In genomic region chr9:95047452-95048224, GRCh38 we compare ENCODE assay signal across 1 cellular context.
TF ChIP-seq lines count a peak whose summit lies in the region.

No MANE protein-coding gene starts in this region.

TF ChIP-seq in K562, 482 proteins besides CTCF, POLR2A, EP300 and RAD21 (continued from another document):
- TF ChIP-seq ARID3B (CRISPR knock-in tag; IDR thresholded peaks at IDR 0.05; ENCODE audit: borderline replicate concordance) (no peak), TAF1 (IDR thresholded peaks at IDR 0.05; ENCODE audit: control insufficient read depth, extremely low read depth, insufficient read depth, low read length, severe bottlenecking) (no peak), ZBTB7A (IDR thresholded peaks at IDR 0.05; ENCODE audit: borderline replicate concordance, control insufficient read depth, low read depth, low read length) (no peak), SFPQ (IDR thresholded peaks at IDR 0.05; ENCODE audit: low read depth, low read length) (no peak), GMEB1 (CRISPR knock-in tag; IDR thresholded peaks at IDR 0.05) (no peak), ZBTB34 (CRISPR knock-in tag; IDR thresholded peaks at IDR 0.05) (no peak), ZFP30 (CRISPR knock-in tag; IDR thresholded peaks at IDR 0.05; ENCODE audit: borderline replicate concordance) (no peak), HIVEP1 (CRISPR knock-in tag; IDR thresholded peaks at IDR 0.05) (no peak), RUNX1 (IDR thresholded peaks at IDR 0.05; ENCODE audit: low read depth) (no peak), CEBPG (CRISPR knock-in tag; IDR thresholded peaks at IDR 0.05) (no peak), CEBPG (tag; conservative IDR thresholded peaks at IDR 0.05 in 1 of 2, IDR thresholded peaks at IDR 0.05 in 1 of 2) (no peak), MXI1 (IDR thresholded peaks at IDR 0.05; ENCODE audit: low read depth, low read length) (no peak), ZNF511 (CRISPR knock-in tag; IDR thresholded peaks at IDR 0.05) (no peak), SREBF2 (CRISPR knock-in tag; IDR thresholded peaks at IDR 0.05) (no peak), GATAD2A (IDR thresholded peaks at IDR 0.05) (no peak)
